ENCODE assay signal across 1 cellular context in genomic region chr7:108570146-108570755, GRCh38.
TF ChIP-seq lines count a peak whose summit lies in the region.

No MANE protein-coding gene starts in this region.

TF ChIP-seq in H1, 55 proteins besides CTCF, POLR2A, EP300 and RAD21 (continued from another document):
- no peak for TF ChIP-seq BCL11A (IDR thresholded peaks at IDR 0.05; ENCODE audit: low read depth in 2 of 2, low read length in 2 of 2)
- TF ChIP-seq SP1 (IDR thresholded peaks at IDR 0.05; ENCODE audit: low read depth, low read length) = no peak
- TF ChIP-seq SAP30 (IDR thresholded peaks at IDR 0.05; ENCODE audit: insufficient read depth, insufficient replicate concordance, low read length) = peak; percentile 40
- no peak for TF ChIP-seq MAFK (IDR thresholded peaks at IDR 0.05; ENCODE audit: low read depth, low read length)
- TF ChIP-seq SP2 (IDR thresholded peaks at IDR 0.05; ENCODE audit: low read length) = no peak
- TF ChIP-seq SIN3A (conservative IDR thresholded peaks at IDR 0.05 in 1 of 2, IDR thresholded peaks at IDR 0.05 in 1 of 2; ENCODE audit: low read depth in 1 of 2, low read length in 2 of 2) = peak in 1 of 2 experiments; percentile 76; a peak in 2 of 4 replicates
- no peak for TF ChIP-seq CREB1 (IDR thresholded peaks at IDR 0.05)
- TF ChIP-seq ASH2L (IDR thresholded peaks at IDR 0.05; ENCODE audit: low read length) = peak; percentile 42
- TF ChIP-seq EGR1 (IDR thresholded peaks at IDR 0.05; ENCODE audit: borderline replicate concordance, low read depth, low read length) = no peak
- no peak for TF ChIP-seq TBP (IDR thresholded peaks at IDR 0.05; ENCODE audit: low read depth, low read length)
- TF ChIP-seq, protein P1, sequence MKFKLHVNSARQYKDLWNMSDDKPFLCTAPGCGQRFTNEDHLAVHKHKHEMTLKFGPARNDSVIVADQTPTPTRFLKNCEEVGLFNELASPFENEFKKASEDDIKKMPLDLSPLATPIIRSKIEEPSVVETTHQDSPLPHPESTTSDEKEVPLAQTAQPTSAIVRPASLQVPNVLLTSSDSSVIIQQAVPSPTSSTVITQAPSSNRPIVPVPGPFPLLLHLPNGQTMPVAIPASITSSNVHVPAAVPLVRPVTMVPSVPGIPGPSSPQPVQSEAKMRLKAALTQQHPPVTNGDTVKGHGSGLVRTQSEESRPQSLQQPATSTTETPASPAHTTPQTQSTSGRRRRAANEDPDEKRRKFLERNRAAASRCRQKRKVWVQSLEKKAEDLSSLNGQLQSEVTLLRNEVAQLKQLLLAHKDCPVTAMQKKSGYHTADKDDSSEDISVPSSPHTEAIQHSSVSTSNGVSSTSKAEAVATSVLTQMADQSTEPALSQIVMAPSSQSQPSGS (IDR thresholded peaks at IDR 0.05; ENCODE audit: low read length) = no peak
- no peak for TF ChIP-seq FOSL1 (IDR thresholded peaks at IDR 0.05; ENCODE audit: insufficient read depth, low read depth, low read length)
TF ChIP-seq in H1: peak in this region for 4.
